1 cellular context compared by ENCODE assay signal in genomic region chr3:108477511-108478147, GRCh38.
TF ChIP-seq lines count a peak whose summit lies in the region.

No MANE protein-coding gene starts in this region.

TF ChIP-seq in HCT116, 20 proteins besides CTCF, POLR2A, EP300 and RAD21 (continued from another document):
- no peak for TF ChIP-seq EZH2phosphoT487 (IDR thresholded peaks at IDR 0.05; ENCODE audit: borderline replicate concordance)
- TF ChIP-seq ELF1 (IDR thresholded peaks at IDR 0.05; ENCODE audit: borderline replicate concordance, low read depth): no peak
- TF ChIP-seq ATF3 (IDR thresholded peaks at IDR 0.05): no peak
- no peak for TF ChIP-seq EGR1 (IDR thresholded peaks at IDR 0.05; ENCODE audit: low read depth)
- no peak for TF ChIP-seq MAX (IDR thresholded peaks at IDR 0.05)
- TF ChIP-seq TCF7L2 (IDR thresholded peaks at IDR 0.05; ENCODE audit: borderline replicate concordance, extremely low read depth, insufficient read depth, insufficient read length): no peak
- no peak for TF ChIP-seq REST (IDR thresholded peaks at IDR 0.05; ENCODE audit: low read depth)
- TF ChIP-seq SRF (IDR thresholded peaks at IDR 0.05; ENCODE audit: low read depth): peak; percentile 47
